8 cellular contexts compared by ENCODE assay signal in genomic region chr1:145961109-145961424, GRCh38. TPM values are rescaled to one million over a fixed set of nuclear protein-coding genes. Genes with fewer than 3 reads are reported as not detected.
DNase-seq lines count a peak whose midpoint lies in the region; ATAC-seq and TF ChIP-seq lines count a peak whose summit lies in the region.

No MANE protein-coding gene starts in this region.

- intact Hi-C loops in activated B cell treated with CpG ODN at 0.5 μM for 24 hours (cut with micrococcal nuclease) (loop anchor here (5.0 kb wide), 1 partner anchor 36 kb away; the partner anchor contains the start of gene TXNIP), gastrocnemius medialis (cut with DNase I; ENCODE audit: low total_unique reads) (no loop called here)

- peak; percentile 67 for DNase-seq in H7
- DNase-seq in activated B cell treated with CpG ODN at 0.5 μM for 24 hours: no peak
- DNase-seq in glutamatergic neuron: peak; percentile 28
- no peak for DNase-seq in gastrocnemius medialis
- no peak for DNase-seq in GOT3 (lab: John Stamatoyannopoulos, UW)
- DNase-seq in activated CD4-positive, CD25-positive, alpha-beta regulatory T cell treated with anti-CD3 and anti-CD28 coated beads, Interleukin-2, amount 50 U/mL, for 72 hours: no peak

- in situ Hi-C loops in gastrocnemius medialis (cut with MboI; ENCODE audit: low sequenced_read_pairs in 4 of 4): no loop called here

- peaks cover 74% of the 10 kb centered on the region for H3K4me1 Mint-ChIP-seq in activated B cell treated with CpG ODN at 0.5 μM for 24 hours
- H3K4me1 Mint-ChIP-seq in glutamatergic neuron (ENCODE audit: low read depth, unreplicated experiment): peaks cover 27% of the 10 kb centered on the region

- H3K27ac ChIP-seq in gastrocnemius medialis: peak overlapping the region; percentile 88 to 99 (median 96)

- no peaks in the 10 kb centered on the region for H3K9me3 ChIP-seq in gastrocnemius medialis

- ATAC-seq in activated B cell treated with CpG ODN at 0.5 μM for 24 hours (ENCODE audit: low read depth) (no peak), gastrocnemius medialis (no peak), HG02588 (IDR thresholded peaks at IDR 0.05; ENCODE audit: unreplicated experiment) (no peak), GM21515 (IDR thresholded peaks at IDR 0.05; ENCODE audit: unreplicated experiment) (no peak)

- H3K4me3 ChIP-seq in H7 (ENCODE audit: insufficient read depth, low read depth, low read length): peak overlapping the region; percentile 87
- H3K4me3 ChIP-seq in gastrocnemius medialis: peak overlapping the region; percentile 69 to 82 (median 73)

- H3K27me3 Mint-ChIP-seq in activated B cell treated with CpG ODN at 0.5 μM for 24 hours (no peaks in the 10 kb centered on the region), glutamatergic neuron (ENCODE audit: unreplicated experiment) (peaks cover 16% of the 10 kb centered on the region)

- TF ChIP-seq POLR2A in gastrocnemius medialis (IDR thresholded peaks at IDR 0.05): no peak

- TF ChIP-seq CTCF in activated B cell treated with CpG ODN at 0.5 μM for 24 hours (IDR thresholded peaks at IDR 0.05): no peak
- TF ChIP-seq CTCF in glutamatergic neuron (IDR thresholded peaks at IDR 0.05; ENCODE audit: partially characterized antibody, unreplicated experiment): no peak
- no peak for TF ChIP-seq CTCF in gastrocnemius medialis (IDR thresholded peaks at IDR 0.05 in 4 of 5, conservative IDR thresholded peaks at IDR 0.05 in 1 of 5)

- POLR2A ChIA-PET in activated B cell treated with CpG ODN at 0.5 μM for 24 hours (lab: Charles Lee): interaction anchor here (0.5 to 5.1 kb wide), 7 partner anchors 18 to 102 kb away, joined by 3 to 59 read pairs (median 8); partner anchors contain the start of genes PIAS3 and RBM8A

- peaks cover 50 to 51% of the 10 kb centered on the region in 2 donors for H3K4me1 ChIP-seq in gastrocnemius medialis

- H3K27ac Mint-ChIP-seq in activated B cell treated with CpG ODN at 0.5 μM for 24 hours (peak overlapping the region; percentile 76), glutamatergic neuron (ENCODE audit: unreplicated experiment) (peak overlapping the region; percentile 90)

- H3K4me3 Mint-ChIP-seq in activated B cell treated with CpG ODN at 0.5 μM for 24 hours: peak overlapping the region; percentile 90
- peak overlapping the region; percentile 97 for H3K4me3 Mint-ChIP-seq in glutamatergic neuron (ENCODE audit: unreplicated experiment)

- H3K9me3 Mint-ChIP-seq in activated B cell treated with CpG ODN at 0.5 μM for 24 hours: no peaks in the 10 kb centered on the region
- H3K9me3 Mint-ChIP-seq in glutamatergic neuron (ENCODE audit: unreplicated experiment): peaks cover 19% of the 10 kb centered on the region

- H3K27me3 ChIP-seq in H7 (ENCODE audit: control insufficient read depth, insufficient read depth, low read length) (peaks cover 65% of the 10 kb centered on the region), gastrocnemius medialis (no peaks in the 10 kb centered on the region)

- CTCF ChIA-PET in activated B cell treated with CpG ODN at 0.5 μM for 24 hours (lab: Charles Lee): interaction anchor here (2.0 kb wide), 1 partner anchor 34 kb away, joined by 5 read pairs; the partner anchor contains the start of gene RBM8A

- H3K36me3 ChIP-seq in H7 (replicated peaks; ENCODE audit: control insufficient read depth, insufficient read depth, low read length) (no peaks in the 10 kb centered on the region), gastrocnemius medialis (no peaks in the 10 kb centered on the region)

- H3K36me3 Mint-ChIP-seq in activated B cell treated with CpG ODN at 0.5 μM for 24 hours (ENCODE audit: low read depth) (peaks cover 10% of the 10 kb centered on the region), glutamatergic neuron (ENCODE audit: unreplicated experiment) (no peaks in the 10 kb centered on the region)

RNA-seq across cellular contexts. Expression of gene LIX1L, which starts 3.2 kb away (rescaled TPM):
- total RNA-seq in H7 (2014; rRNA removed; shearing (Covaris generic)): 23.0 and 24.3 TPM in 2 replicates
- total RNA-seq in activated B cell treated with CpG ODN at 0.5 μM for 24 hours (30.1 and 31.7 TPM in 2 replicates), glutamatergic neuron (ENCODE audit: unreplicated experiment) (20.3 TPM), gastrocnemius medialis (100 to 1,000 TPM in 1 of 4 donors, 10 to 100 TPM in 3; 37.1 to 108 (median 75.4) TPM)

RNA-seq across cellular contexts. Expression of gene ANKRD34A, which starts 3.3 kb away (rescaled TPM):
- total RNA-seq in H7 (2014; rRNA removed; shearing (Covaris generic)): 0.52 and 0.62 TPM in 2 replicates
- total RNA-seq in activated B cell treated with CpG ODN at 0.5 μM for 24 hours: 1.4 and 2.4 TPM in 2 replicates
- 0.59 TPM for total RNA-seq in glutamatergic neuron (ENCODE audit: unreplicated experiment)
- 10 to 100 TPM in 1 of 4 donors, 1 to 10 TPM in 3; 3.3 to 19.0 (median 6.7) TPM for total RNA-seq in gastrocnemius medialis

RNA-seq across cellular contexts. Expression of gene POLR3GL, which starts 3.4 kb away (rescaled TPM):
- 6.3 and 11.6 TPM in 2 replicates for total RNA-seq in H7 (2014; rRNA removed; shearing (Covaris generic))
- total RNA-seq in activated B cell treated with CpG ODN at 0.5 μM for 24 hours (22.7 and 23.7 TPM in 2 replicates), glutamatergic neuron (ENCODE audit: unreplicated experiment) (13.2 TPM), gastrocnemius medialis (10 to 100 TPM; 43.5 to 78.8 (median 59.4) TPM)

RNA-seq across cellular contexts. Expression of gene RBM8A, which starts 33.8 kb away (rescaled TPM):
- total RNA-seq in H7 (2014; rRNA removed; shearing (Covaris generic)): 181 and 214 TPM in 2 replicates
- total RNA-seq in activated B cell treated with CpG ODN at 0.5 μM for 24 hours (178 and 201 TPM in 2 replicates), glutamatergic neuron (ENCODE audit: unreplicated experiment) (206 TPM), gastrocnemius medialis (100 to 1,000 TPM; 199 to 589 (median 381) TPM)

RNA-seq across cellular contexts. Expression of gene TXNIP, which starts 35.3 kb away (rescaled TPM):
- total RNA-seq in H7 (2014; rRNA removed; shearing (Covaris generic)): 24.6 and 90.7 TPM in 2 replicates
- 300 and 306 TPM in 2 replicates for total RNA-seq in activated B cell treated with CpG ODN at 0.5 μM for 24 hours
- 126 TPM for total RNA-seq in glutamatergic neuron (ENCODE audit: unreplicated experiment)
- total RNA-seq in gastrocnemius medialis: 1,000 to 10,000 TPM; 1,815 to 2,839 (median 2,202) TPM

Comparison
In these comparisons a context has a peak if more than half of its experiments do, and no peak if none do; other contexts are left out.
1. DNase-seq: peak in H7 (single experiment) and glutamatergic neuron (single experiment); none in activated B cell treated with CpG ODN at 0.5 μM for 24 hours (single experiment), gastrocnemius medialis (0 of 2), GOT3 (single experiment) and activated CD4-positive, CD25-positive, alpha-beta regulatory T cell treated with anti-CD3 and anti-CD28 coated beads, Interleukin-2, amount 50 U/mL, for 72 hours (single experiment).